21 cellular contexts compared by ENCODE assay signal in the genomic region with DNA sequence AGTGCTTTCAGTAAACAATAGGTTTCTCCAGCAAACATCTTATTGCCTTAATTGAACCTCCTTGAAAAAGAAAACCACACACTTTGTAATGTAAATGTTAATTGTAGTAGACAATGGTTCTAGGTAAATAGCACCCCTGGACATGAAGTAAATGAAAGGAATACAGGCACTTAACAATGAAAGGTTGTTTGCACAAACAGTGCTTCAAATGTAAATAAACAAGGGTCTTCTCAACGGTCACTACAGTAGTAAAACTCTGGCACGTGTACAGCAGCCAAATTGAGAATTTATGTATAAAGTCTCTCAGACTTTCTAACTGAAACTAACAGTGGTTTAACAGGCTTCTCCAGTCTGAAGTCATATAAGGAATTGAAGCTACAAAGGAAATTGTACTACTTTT.
DNase-seq lines count a peak whose midpoint lies in the region; ATAC-seq, FAIRE-seq and TF ChIP-seq lines count a peak whose summit lies in the region.
"Had no signal": no experiment of that assay in that cellular context is flagged by ENCODE, and none has a peak within 500 bp of the region (broad histone marks: within the 10 kb centered on the region; RNA-seq: fewer than 3 reads in every experiment).

No MANE protein-coding gene starts in this region.

- no peak for ATAC-seq in GM21825 (IDR thresholded peaks at IDR 0.05; ENCODE audit: unreplicated experiment)
- ATAC-seq: activated CD8-positive, alpha-beta T cell treated with anti-CD3 and anti-CD28 coated beads for 36 hours; heart left ventricle; T-helper 17 cell had no signal

- H3K4me3 Mint-ChIP-seq in neural crest cell: peak overlapping the region; percentile 93
- H3K4me3 Mint-ChIP-seq: activated CD8-positive, alpha-beta T cell treated with anti-CD3 and anti-CD28 coated beads for 36 hours; activated naive CD4-positive, alpha-beta T cell treated with anti-CD3 and anti-CD28 coated beads, Interleukin-2, amount 50 U/mL, for 24 hours; nephron; T-helper 17 cell had no signal

- H3K27ac Mint-ChIP-seq in neural crest cell (ENCODE audit: unreplicated experiment): no peak overlapping the region
- H3K27ac Mint-ChIP-seq: activated CD8-positive, alpha-beta T cell treated with anti-CD3 and anti-CD28 coated beads for 36 hours; activated naive CD4-positive, alpha-beta T cell treated with anti-CD3 and anti-CD28 coated beads, Interleukin-2, amount 50 U/mL, for 24 hours; T-helper 17 cell had no signal

- TF ChIP-seq CTCF in astrocyte of the spinal cord (IDR thresholded peaks at IDR 0.05; ENCODE audit: low read depth, low read length): no peak
- TF ChIP-seq CTCF in neural crest cell (conservative IDR thresholded peaks at IDR 0.05): no peak
- no peak for TF ChIP-seq CTCF in D721Med (IDR thresholded peaks at IDR 0.05; ENCODE audit: insufficient read depth, missing control alignments)

- POLR2A ChIA-PET in HEK293T (lab: Yijun Ruan, JAX): interaction anchor here (5.1 kb wide), 1 partner anchor 10 kb away, joined by 68 read pairs; no protein-coding TSS in a partner anchor

- FAIRE-seq in D721Med (lab: Jason Lieb, UNC): no peak

- DNase-seq in HEK293T (ENCODE audit: extremely low spot score): no peak
- peak; percentile 10 for DNase-seq in NCI-H2029 (lab: John Stamatoyannopoulos, UW)
- peak; percentile 51 for DNase-seq in astrocyte of the spinal cord (ENCODE audit: low read depth, low spot score)
- no peak for DNase-seq in neural crest cell (ENCODE audit: low read depth, low spot score)
- no peak for DNase-seq in HT-29 (ENCODE audit: low spot score)
- DNase-seq in NOMO-1 (lab: John Stamatoyannopoulos, UW; ENCODE audit: unreplicated experiment in 2 of 2): no peak
- no peak for DNase-seq in D721Med (ENCODE audit: insufficient read length, low spot score)
- DNase-seq: activated CD8-positive, alpha-beta T cell treated with anti-CD3 and anti-CD28 coated beads for 36 hours; activated T-cell treated with anti-CD3 and anti-CD28 coated beads, Interleukin-2, amount 50 U/mL, for 48 hours; GF-D8; H9; heart left ventricle; islet precursor cell; mesendoderm; Right ventricle myocardium superior; stimulated activated CD4-positive, alpha-beta T cell treated with anti-CD3 and anti-CD28 coated beads, Interleukin-12 subunit alpha, Interleukin-12 subunit beta, amount 100 ng/mL, for 4 hours; T-helper 17 cell; tibial artery had no signal

- H3K9me3 Mint-ChIP-seq in neural crest cell: no peaks in the 10 kb centered on the region
- H3K9me3 Mint-ChIP-seq: nephron had no signal

- CTCF ChIA-PET in HEK293T (lab: Yijun Ruan, JAX): no interaction called here

- H3K27me3 Mint-ChIP-seq in neural crest cell (ENCODE audit: low read depth): peaks cover 80% of the 10 kb centered on the region

- H3K4me1 Mint-ChIP-seq in neural crest cell: peaks cover 73% of the 10 kb centered on the region

- in situ Hi-C loops in astrocyte of the spinal cord (cut with HindIII; ENCODE audit: low sequenced_read_pairs): loop anchor here (10.0 kb wide), 1 partner anchor 880 kb away; no protein-coding TSS in a partner anchor

- peaks cover 7% of the 10 kb centered on the region for H3K36me3 Mint-ChIP-seq in neural crest cell (ENCODE audit: low read depth)

- no peak overlapping the region for H3K4me3 ChIP-seq in astrocyte of the spinal cord (ENCODE audit: low read depth, low read length)
- H3K4me3 ChIP-seq: heart left ventricle, tibial artery had no signal

TF ChIP-seq in HEK293T, 16 proteins besides CTCF, POLR2A, EP300 and RAD21:
- 0 out of 2 replicates have a peak, but pooled peaks have one; percentile 24 for TF ChIP-seq L3MBTL2 (conservative IDR thresholded peaks at IDR 0.05)
- no peak for TF ChIP-seq NFRKB (IDR thresholded peaks at IDR 0.05)
TF ChIP-seq in HEK293T: peak in this region for 1.

Comparison
In these comparisons a context has a peak if more than half of its experiments do, and no peak if none do; other contexts are left out.
1. DNase-seq: peak in NCI-H2029 (single experiment) and astrocyte of the spinal cord (single experiment); none in HEK293T (single experiment), neural crest cell (single experiment), HT-29 (single experiment), NOMO-1 (0 of 2) and D721Med (single experiment).